ENCODE assay signal across 1 cellular context in the genomic region with DNA sequence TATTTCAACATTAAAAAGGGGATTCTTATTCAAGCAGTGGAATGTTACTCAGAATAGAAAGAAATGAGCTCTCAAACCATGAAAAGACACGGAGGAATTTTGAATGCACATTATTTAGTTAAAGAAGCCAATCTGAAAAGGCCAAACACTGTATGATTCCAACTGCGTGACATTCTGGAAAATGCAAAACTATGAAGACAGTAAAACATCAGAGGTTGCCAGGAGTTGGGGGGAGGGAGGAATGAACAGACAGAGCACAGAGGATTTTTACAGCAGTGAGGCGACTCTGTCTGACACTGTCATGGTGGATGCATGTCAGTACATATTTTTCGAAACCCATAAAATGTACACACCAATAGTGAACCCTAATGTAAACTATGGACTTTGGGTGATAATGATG.
TF ChIP-seq lines count a peak whose summit lies in the region.

No MANE protein-coding gene starts in this region.

TF ChIP-seq in IMR-90, 13 proteins besides CTCF, POLR2A, EP300 and RAD21:
- TF ChIP-seq RCOR1 (IDR thresholded peaks at IDR 0.05; ENCODE audit: insufficient replicate concordance, low read length), result no peak
